Comparison of ENCODE assay signal across 27 cellular contexts in genomic region chr5:9189681-9190080, GRCh38.
"Had no signal": no experiment of that assay in that cellular context is flagged by ENCODE, and none has a peak within 500 bp of the region (broad histone marks: within the 10 kb centered on the region; RNA-seq: fewer than 3 reads in every experiment).

No MANE protein-coding gene starts in this region.

- H3K9me3 ChIP-seq: neutrophil, pancreas, prostate gland, right lobe of liver, spleen, stomach, thoracic aorta, thyroid gland, tibial nerve, upper lobe of left lung, vagina had no signal

- H3K27me3 Mint-ChIP-seq: stimulated activated naive CD8-positive, alpha-beta T cell treated with anti-CD3 and anti-CD28 coated beads, Interleukin-15, Interleukin-2, amounts not matched to agents 100 ng/mL and 50 ng/mL, for 24 hours had no signal

- H3K27ac ChIP-seq: neural progenitor cell, neutrophil, pancreas, prostate gland, right lobe of liver, skin epidermis, spleen, stomach, thoracic aorta, thyroid gland, upper lobe of left lung, vagina had no signal

- H3K9ac ChIP-seq: neural progenitor cell had no signal

- ATAC-seq: naive thymus-derived CD8-positive, alpha-beta T cell; pancreas; right cardiac atrium; right lobe of liver; stimulated activated effector memory CD8-positive, alpha-beta T cell treated with anti-CD3 and anti-CD28 coated beads, Interleukin-12 subunit alpha, Interleukin-12 subunit beta, amount 100 ng/mL, for 72 hours; stimulated activated naive B cell treated with anti-CD40 and anti-IgM and Interleukin-4, amounts not matched to agents 10 μg/mL and 1 μg/mL and 100 μg/mL, for 72 hours had no signal

- H3K4me3 Mint-ChIP-seq: naive B cell; naive thymus-derived CD8-positive, alpha-beta T cell; nephron; neural progenitor cell; stimulated activated effector memory CD8-positive, alpha-beta T cell treated with anti-CD3 and anti-CD28 coated beads, Interleukin-12 subunit alpha, Interleukin-12 subunit beta, amount 100 ng/mL, for 72 hours; stimulated activated naive B cell treated with anti-CD40 and anti-IgM and Interleukin-4, amounts not matched to agents 10 μg/mL and 1 μg/mL and 100 μg/mL, for 72 hours; stimulated activated naive CD8-positive, alpha-beta T cell treated with anti-CD3 and anti-CD28 coated beads, Interleukin-15, Interleukin-2, amounts not matched to agents 100 ng/mL and 50 ng/mL, for 24 hours had no signal

- H3K4me1 Mint-ChIP-seq: naive B cell; naive thymus-derived CD8-positive, alpha-beta T cell; stimulated activated effector memory CD8-positive, alpha-beta T cell treated with anti-CD3 and anti-CD28 coated beads, Interleukin-12 subunit alpha, Interleukin-12 subunit beta, amount 100 ng/mL, for 72 hours; stimulated activated naive B cell treated with anti-CD40 and anti-IgM and Interleukin-4, amounts not matched to agents 10 μg/mL and 1 μg/mL and 100 μg/mL, for 72 hours had no signal

- H3K36me3 Mint-ChIP-seq: naive B cell; naive thymus-derived CD8-positive, alpha-beta T cell; stimulated activated effector memory CD8-positive, alpha-beta T cell treated with anti-CD3 and anti-CD28 coated beads, Interleukin-12 subunit alpha, Interleukin-12 subunit beta, amount 100 ng/mL, for 72 hours; stimulated activated naive B cell treated with anti-CD40 and anti-IgM and Interleukin-4, amounts not matched to agents 10 μg/mL and 1 μg/mL and 100 μg/mL, for 72 hours had no signal

- H3K4me2 ChIP-seq: neural progenitor cell, smooth muscle cell had no signal

- DNase-seq: naive B cell; naive thymus-derived CD8-positive, alpha-beta T cell; nucleus accumbens; pancreas; right cardiac atrium; right lobe of liver; spleen; stimulated activated CD4-positive, alpha-beta T cell treated with anti-CD3 and anti-CD28 coated beads, Interleukin-12 subunit alpha, Interleukin-12 subunit beta, amount 100 ng/mL, for 4 hours; stimulated activated CD4-positive, alpha-beta T cell treated with anti-CD3 and anti-CD28 coated beads, Interleukin-1b, Interleukin-23, amount 100 ng/mL, for 48 hours; stimulated activated CD4-positive, alpha-beta T cell treated with anti-CD3 and anti-CD28 coated beads, Interleukin-4, amount 100 ng/mL, for 24 hours; stimulated activated naive B cell treated with anti-CD40 and anti-IgM and Interleukin-4, amounts not matched to agents 10 μg/mL and 1 μg/mL and 100 μg/mL, for 72 hours; stimulated activated naive CD4-positive, alpha-beta T cell treated with Interleukin-2 at 50 U/mL for 16 hours; stomach; thyroid gland; trophoblast cell had no signal

- H3K9me3 Mint-ChIP-seq: nephron; stimulated activated naive B cell treated with anti-CD40 and anti-IgM and Interleukin-4, amounts not matched to agents 10 μg/mL and 1 μg/mL and 100 μg/mL, for 72 hours had no signal

- H3K36me3 ChIP-seq: neural progenitor cell, neutrophil, pancreas, prostate gland, right lobe of liver, spleen, stomach, thoracic aorta, thyroid gland, tibial nerve, upper lobe of left lung, vagina had no signal

- H2AFZ ChIP-seq: neural progenitor cell had no signal

- H3K27me3 ChIP-seq: neutrophil, pancreas, right lobe of liver, spleen, stomach, thyroid gland, tibial nerve, upper lobe of left lung, vagina had no signal

- H3K4me3 ChIP-seq: neural progenitor cell, pancreas, prostate gland, right lobe of liver, skin epidermis, smooth muscle cell, spleen, stomach, thoracic aorta, thyroid gland, tibial nerve, upper lobe of left lung, vagina had no signal

- H3K27ac Mint-ChIP-seq: naive B cell; naive thymus-derived CD8-positive, alpha-beta T cell; nephron; neural progenitor cell; stimulated activated effector memory CD8-positive, alpha-beta T cell treated with anti-CD3 and anti-CD28 coated beads, Interleukin-12 subunit alpha, Interleukin-12 subunit beta, amount 100 ng/mL, for 72 hours; stimulated activated naive B cell treated with anti-CD40 and anti-IgM and Interleukin-4, amounts not matched to agents 10 μg/mL and 1 μg/mL and 100 μg/mL, for 72 hours; stimulated activated naive CD8-positive, alpha-beta T cell treated with anti-CD3 and anti-CD28 coated beads, Interleukin-15, Interleukin-2, amounts not matched to agents 100 ng/mL and 50 ng/mL, for 24 hours had no signal

- H3K4me1 ChIP-seq: pancreas, prostate gland, right lobe of liver, spleen, stomach, vagina had no signal
